15 cellular contexts compared by ENCODE assay signal in the genomic region with DNA sequence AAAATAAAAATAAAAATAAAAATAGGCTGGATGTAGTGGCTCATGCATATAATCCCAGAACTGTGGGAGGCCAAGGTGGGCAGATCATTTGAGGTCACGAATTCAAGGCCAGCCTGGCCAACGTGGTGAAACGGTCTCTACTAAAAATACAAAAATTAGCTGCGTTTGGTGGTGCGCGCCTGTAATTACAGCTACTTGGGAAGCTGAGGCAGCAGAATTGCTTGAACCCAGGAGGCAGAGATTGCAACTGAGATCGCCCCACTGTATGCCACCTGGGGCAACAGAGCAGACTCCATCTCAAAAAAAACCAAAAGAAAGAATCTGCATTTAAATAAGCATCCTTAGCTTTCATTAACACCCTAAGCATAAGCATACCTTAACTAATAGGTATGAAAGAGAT. TPM values are rescaled to one million over a fixed set of nuclear protein-coding genes. Genes with fewer than 3 reads are reported as not detected.
A peak's percentile ranks its signal among the peaks of the same experiment; 100 is the strongest.
DNase-seq lines count a peak whose midpoint lies in the region; ATAC-seq, FAIRE-seq and TF ChIP-seq lines count a peak whose summit lies in the region.
"Had no signal": no experiment of that assay in that cellular context is flagged by ENCODE, and none has a peak within 500 bp of the region (broad histone marks: within the 10 kb centered on the region; RNA-seq: fewer than 3 reads in every experiment).

No MANE protein-coding gene starts in this region.

- H3K27ac ChIP-seq in HepG2 (ENCODE audit: extremely low read length, insufficient read depth, low read length): no peak overlapping the region
- H3K27ac ChIP-seq in right lobe of liver: no peak overlapping the region
- H3K27ac ChIP-seq in breast epithelium: peak overlapping the region; percentile 50
- peak overlapping the region; percentile 70 for H3K27ac ChIP-seq in neural progenitor cell
- H3K27ac ChIP-seq in uterus: peak overlapping the region; percentile 45 to 72
- H3K27ac ChIP-seq: left lung, parathyroid adenoma had no signal

- intact Hi-C loops in HepG2 (cut with micrococcal nuclease; ENCODE audit: unreplicated experiment) (loop anchor here (10.0 kb wide), 1 partner anchor 49 kb away; no protein-coding TSS in a partner anchor), right lobe of liver (cut with DNase I) (loop anchor here (10.0 kb wide), 3 partner anchors 79 to 149 kb away; partner anchors contain the start of genes INPP5K (in 2 of the 2) and CRK (in 1 of the 2)), breast epithelium (cut with DNase I; ENCODE audit: low total_unique reads) (loop anchor here (10.0 kb wide), 1 partner anchor 149 kb away; the partner anchor contains the start of gene INPP5K), uterus (cut with DNase I; ENCODE audit: low total_unique reads) (loop anchor here (10.0 kb wide), 1 partner anchor 149 kb away; the partner anchor contains the start of gene INPP5K)

- H3F3A ChIP-seq in neural progenitor cell (ENCODE audit: low read depth): peaks cover 76% of the 10 kb centered on the region

- H3K9me3 ChIP-seq in HepG2 (ENCODE audit: low read length) (no peaks in the 10 kb centered on the region), right lobe of liver (no peaks in the 10 kb centered on the region), breast epithelium (no peaks in the 10 kb centered on the region), neural progenitor cell (ENCODE audit: low read depth) (no peaks in the 10 kb centered on the region), uterus (no peaks in the 10 kb centered on the region)
- H3K9me3 ChIP-seq: left lung had no signal

- TF ChIP-seq CTCF in HepG2 (CRISPR knock-in tag; IDR thresholded peaks at IDR 0.05): no peak
- TF ChIP-seq CTCF in right lobe of liver (IDR thresholded peaks at IDR 0.05): no peak
- TF ChIP-seq CTCF in breast epithelium (IDR thresholded peaks at IDR 0.05): no peak
- TF ChIP-seq CTCF in neural progenitor cell (IDR thresholded peaks at IDR 0.05): no peak
- no peak for TF ChIP-seq CTCF in uterus (IDR thresholded peaks at IDR 0.05)

- 90% methylated on average over 7 of the region's 7 CpGs for WGBS in HepG2 (ENCODE audit: low lambda C conversion rate)
- 68% methylated on average over 7 of the region's 7 CpGs for WGBS in right lobe of liver (ENCODE audit: insufficient coverage, low coverage, low lambda C conversion rate, missing lambda C conversion rate)

- H3K36me3 Mint-ChIP-seq in neural progenitor cell: peaks cover 18% of the 10 kb centered on the region

- H3K4me3 ChIP-seq in HepG2 (replicated peaks in 1 of 3; ENCODE audit: insufficient read depth in 1 of 3, low read depth in 2 of 3, low read length in 3 of 3) (no peak overlapping the region), right lobe of liver (no peak overlapping the region), breast epithelium (no peak overlapping the region), neural progenitor cell (no peak overlapping the region), uterus (peak overlapping the region in 1 of 2 donors; percentile 16)
- H3K4me3 ChIP-seq: left lung had no signal

- FAIRE-seq in HepG2 (lab: Jason Lieb, UNC): no peak
- FAIRE-seq: bronchial epithelial cell had no signal

- peaks cover 93% of the 10 kb centered on the region for H3K79me2 ChIP-seq in HepG2 (ENCODE audit: insufficient read depth, low read length)
- peaks cover 100% of the 10 kb centered on the region for H3K79me2 ChIP-seq in neural progenitor cell (ENCODE audit: low read depth)

- no peak overlapping the region for H2AFZ ChIP-seq in HepG2 (ENCODE audit: low read length)
- H2AFZ ChIP-seq in neural progenitor cell (replicated peaks): no peak overlapping the region
- H2AFZ ChIP-seq: parathyroid adenoma had no signal

- H3K9ac ChIP-seq in HepG2 (ENCODE audit: insufficient read depth, low read depth, low read length) (no peak overlapping the region), neural progenitor cell (no peak overlapping the region)
- H3K9ac ChIP-seq: parathyroid adenoma had no signal

- TF ChIP-seq POLR2A in HepG2 (IDR thresholded peaks at IDR 0.05; ENCODE audit: insufficient read depth in 1 of 2, low read depth in 2 of 2, low read length in 2 of 2) (no peak), right lobe of liver (IDR thresholded peaks at IDR 0.05) (no peak), breast epithelium (IDR thresholded peaks at IDR 0.05) (no peak), uterus (IDR thresholded peaks at IDR 0.05) (no peak)

- ATAC-seq in HepG2 (no peak), right lobe of liver (no peak), HG02588 (IDR thresholded peaks at IDR 0.05; ENCODE audit: unreplicated experiment) (no peak), GM18858 (IDR thresholded peaks at IDR 0.05; ENCODE audit: unreplicated experiment) (no peak)

- BruUV-seq in HepG2 (replicated peaks; lab: Mats Ljungman, UMichigan): no TSS peak

- H3K9me3 Mint-ChIP-seq in neural progenitor cell: no peaks in the 10 kb centered on the region

- H3K4me3 Mint-ChIP-seq in neural progenitor cell: no peak overlapping the region
- H3K4me3 Mint-ChIP-seq: stimulated activated naive B cell treated with anti-CD40 and anti-IgM and Interleukin-4, amounts not matched to agents 10 μg/mL and 1 μg/mL and 100 μg/mL, for 72 hours had no signal

- CTCF ChIA-PET in HepG2 (lab: Yijun Ruan, JAX; ENCODE audit: low intra/inter-chr PET ratio, low total read pairs): interaction anchor here (2.0 kb wide), 1 partner anchor 149 kb away, joined by 9 read pairs; no protein-coding TSS in a partner anchor

- H4K20me1 ChIP-seq in HepG2 (ENCODE audit: insufficient read depth, low read length): peaks cover 87% of the 10 kb centered on the region
- H4K20me1 ChIP-seq in neural progenitor cell (ENCODE audit: low read depth): peaks cover 100% of the 10 kb centered on the region

- POLR2A ChIA-PET in HepG2 (lab: Yijun Ruan, JAX): interaction anchor here (1.4 to 2.6 kb wide), 3 partner anchors 39 to 150 kb away, joined by 3 to 17 read pairs (median 4); partner anchors contain the start of gene INPP5K

- H3K4me1 Mint-ChIP-seq in neural progenitor cell: peaks cover 33% of the 10 kb centered on the region

- peaks cover 19% of the 10 kb centered on the region for H3K4me1 ChIP-seq in HepG2 (ENCODE audit: insufficient read depth, low read length)
- H3K4me1 ChIP-seq in right lobe of liver: peaks cover 0 to 49% (median 11%) of the 10 kb centered on the region in 4 donors
- H3K4me1 ChIP-seq in breast epithelium: peaks cover 0 to 5% of the 10 kb centered on the region in 2 donors
- H3K4me1 ChIP-seq in neural progenitor cell: no peaks in the 10 kb centered on the region
- H3K4me1 ChIP-seq in uterus: peaks cover 19 to 30% of the 10 kb centered on the region in 2 donors

- no peaks in the 10 kb centered on the region for H3K27me3 Mint-ChIP-seq in neural progenitor cell (ENCODE audit: insufficient read depth, low read depth)
- H3K27me3 Mint-ChIP-seq: stimulated activated naive B cell treated with anti-CD40 and anti-IgM and Interleukin-4, amounts not matched to agents 10 μg/mL and 1 μg/mL and 100 μg/mL, for 72 hours had no signal

- TF ChIP-seq RAD21 in HepG2 (CRISPR knock-in tag; IDR thresholded peaks at IDR 0.05): no peak

- no peak for TF ChIP-seq EP300 in HepG2 (IDR thresholded peaks at IDR 0.05; ENCODE audit: low read depth in 2 of 2, low read length in 2 of 2)
- no peak for TF ChIP-seq EP300 in HepG2 (CRISPR knock-in tag; IDR thresholded peaks at IDR 0.05; ENCODE audit: borderline replicate concordance)

- no peak overlapping the region for H3K4me2 ChIP-seq in HepG2 (ENCODE audit: low read depth, low read length)
- no peak overlapping the region for H3K4me2 ChIP-seq in neural progenitor cell

- in situ Hi-C loops in HepG2 (cut with HindIII; ENCODE audit: extremely low pct_ligation_motif_present, low pct_unique_long_range_greater_than_20kb): loop anchor here (5.0 kb wide), 1 partner anchor 151 kb away; the partner anchor contains the start of gene INPP5K

- H3K27ac Mint-ChIP-seq in neural progenitor cell: no peak overlapping the region

- H3K36me3 ChIP-seq in HepG2 (replicated peaks in 1 of 2; ENCODE audit: control insufficient read depth in 1 of 2, insufficient read depth in 2 of 2, low read length in 2 of 2) (peaks cover 10 to 32% of the 10 kb centered on the region in 2 experiments), right lobe of liver (peaks cover 0 to 20% (median 6%) of the 10 kb centered on the region in 4 donors), breast epithelium (no peaks in the 10 kb centered on the region), neural progenitor cell (peaks cover 15% of the 10 kb centered on the region), uterus (no peaks in the 10 kb centered on the region)

- no peak for DNase-seq in HepG2 (ENCODE audit: low spot score)
- DNase-seq in right lobe of liver: no peak
- no peak for DNase-seq in breast epithelium (ENCODE audit: low spot score in 2 of 2)
- no peak for DNase-seq in neural progenitor cell (ENCODE audit: low spot score)
- DNase-seq in uterus: no peak
- DNase-seq in NCI-H1436 treated with DMSO at 0.1 percent for 48 hours (lab: John Stamatoyannopoulos, UW): no peak
- DNase-seq: activated CD4-positive, alpha-beta T cell treated with anti-CD3 and anti-CD28 coated beads for 4 hours; activated naive CD4-positive, alpha-beta T cell treated with Interleukin-2 at 50 U/mL for 16 hours; left lung; NCI-H510A treated with DMSO at 0.1 percent for 48 hours had no signal

- H3K27me3 ChIP-seq in HepG2 (ENCODE audit: control insufficient read depth in 1 of 2, insufficient read depth in 2 of 2, low read length in 2 of 2) (no peaks in the 10 kb centered on the region), right lobe of liver (no peaks in the 10 kb centered on the region), breast epithelium (no peaks in the 10 kb centered on the region), neural progenitor cell (no peaks in the 10 kb centered on the region), uterus (no peaks in the 10 kb centered on the region)
- H3K27me3 ChIP-seq: left lung had no signal

RNA-seq across cellular contexts. Expression of gene YWHAE, which starts 33.8 kb away (rescaled TPM):
- total RNA-seq in HepG2 (2016; rRNA removed; fragmentation: Illumina TruSeq; extraction: Trizol) (256 and 504 TPM in 2 replicates), right lobe of liver (100 to 1,000 TPM; 167 to 446 (median 217) TPM), breast epithelium (100 to 1,000 TPM; 481 to 610 (median 518) TPM), neural progenitor cell (ENCODE audit: low replicate concordance) (1,602 and 2,181 TPM in 2 replicates), uterus (100 to 1,000 TPM; 390 to 894 (median 580) TPM)
- total RNA-seq in HepG2 (2016; cell fraction: cytosol; rRNA removed; fragmentation: Illumina TruSeq; extraction: Trizol; ENCODE audit: low read depth): 47.1 and 52.6 TPM in 2 replicates
- total RNA-seq in HepG2 (2016; cell fraction: insoluble cytoplasmic fraction; rRNA removed; fragmentation: Illumina TruSeq; extraction: Trizol): 277 and 538 TPM in 2 replicates
- total RNA-seq in HepG2 (2016; cell fraction: membrane; rRNA removed; fragmentation: Illumina TruSeq; extraction: Trizol): 139 and 150 TPM in 2 replicates
- 149 and 165 TPM in 2 replicates for total RNA-seq in HepG2 (2016; cell fraction: nucleus; rRNA removed; fragmentation: Illumina TruSeq; extraction: Trizol)
- 249 and 335 TPM in 2 replicates for polyA plus RNA-seq in HepG2 (2011; rRNA removed)
- 317 and 360 TPM in 2 replicates for polyA plus RNA-seq in HepG2 (2011; cell fraction: cytosol; rRNA removed)
- polyA plus RNA-seq in HepG2 (2011; cell fraction: nucleus; rRNA removed): 61.1 and 72.7 TPM in 2 replicates
- polyA plus RNA-seq in HepG2 (2012): 349 and 597 TPM in 2 replicates
- polyA plus RNA-seq in HepG2 (2016; cell fraction: cytosol; fragmentation: Illumina TruSeq; extraction: Trizol; ENCODE audit: low read depth): 53.7 and 53.8 TPM in 2 replicates
- polyA plus RNA-seq in HepG2 (2016; cell fraction: insoluble cytoplasmic fraction; fragmentation: Illumina TruSeq; extraction: Trizol; ENCODE audit: low read depth): 882 and 909 TPM in 2 replicates
- 149 and 156 TPM in 2 replicates for polyA plus RNA-seq in HepG2 (2016; cell fraction: membrane; fragmentation: Illumina TruSeq; extraction: Trizol; ENCODE audit: low read depth)
- 279 and 293 TPM in 2 replicates for polyA plus RNA-seq in HepG2 (2016; cell fraction: nucleus; fragmentation: Illumina TruSeq; extraction: Trizol; ENCODE audit: insufficient read depth, low read depth)
- polyA minus RNA-seq in HepG2 (2011; rRNA and poly(A)+ RNA removed; ENCODE audit: low replicate concordance): 266 and 357 TPM in 2 replicates
- polyA minus RNA-seq in HepG2 (2011; cell fraction: cytosol; rRNA and poly(A)+ RNA removed): 327 and 341 TPM in 2 replicates
- 88.1 and 126 TPM in 2 replicates for polyA minus RNA-seq in HepG2 (2011; cell fraction: nucleus; rRNA and poly(A)+ RNA removed)

Comparison
In these comparisons a context has a peak if more than half of its experiments do, and no peak if none do; other contexts are left out.
1. H3K27ac ChIP-seq: peak in breast epithelium (2 of 2), neural progenitor cell (single experiment) and uterus (2 of 2); none in HepG2 (single experiment) and right lobe of liver (0 of 3).